In the genomic region with DNA sequence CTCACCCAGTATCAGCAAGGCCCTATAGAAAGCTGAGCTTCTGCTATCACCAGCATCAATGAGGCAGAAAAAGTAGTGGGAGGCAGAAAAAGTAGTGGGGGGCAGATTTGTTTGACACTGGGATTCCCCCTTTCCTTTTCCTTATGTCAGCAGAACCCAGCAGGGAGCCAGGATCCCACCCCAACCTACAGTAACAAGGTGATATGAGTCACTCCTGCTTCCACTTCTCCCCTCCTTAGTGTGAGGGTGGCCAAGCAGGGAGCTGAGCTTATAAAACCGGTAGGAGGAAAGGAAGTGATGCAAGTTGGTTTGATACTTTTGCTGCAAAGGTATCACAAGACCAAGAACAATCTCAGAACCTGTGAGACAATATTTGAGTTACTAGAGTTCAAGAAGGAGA, we compare ENCODE assay signal across 24 cellular contexts.
"Had no signal": no experiment of that assay in that cellular context is flagged by ENCODE, and none has a peak within 500 bp of the region (broad histone marks: within the 10 kb centered on the region; RNA-seq: fewer than 3 reads in every experiment).

No MANE protein-coding gene starts in this region.

- H3K4me1 Mint-ChIP-seq: activated B cell treated with CpG ODN at 0.5 μM for 24 hours; activated naive CD4-positive, alpha-beta T cell treated with anti-CD3 and anti-CD28 coated beads, Interleukin-2, amount 10 ng/mL, durations not matched to agents 7 days and 5 days; T-cell had no signal

- ATAC-seq: activated T-cell treated with anti-CD3 and anti-CD28 coated beads, Interleukin-2, amount 50 U/mL, for 4 hours; Panc1; Right ventricle myocardium inferior; T-cell had no signal

- H3K27ac Mint-ChIP-seq: activated B cell treated with CpG ODN at 0.5 μM for 24 hours; activated CD4-positive, alpha-beta memory T cell treated with anti-CD3 and anti-CD28 coated beads, Interleukin-2, amount 10 ng/mL, durations not matched to agents 7 days and 5 days; activated naive CD4-positive, alpha-beta T cell treated with anti-CD3 and anti-CD28 coated beads, Interleukin-2, amount 10 ng/mL, durations not matched to agents 7 days and 5 days; activated naive CD8-positive, alpha-beta T cell treated with anti-CD3 and anti-CD28 coated beads for 36 hours; activated T-helper 2 cell treated with anti-CD3 and anti-CD28 coated beads, Interferon-gamma antibody, Interleukin-2, Interleukin-4, amounts not matched to agents 10 μg/mL and 5 μg/mL and 100 μg/mL, durations not matched to agents 14 hours and 24 hours and 36 hours; T-cell had no signal

- H3K27me3 Mint-ChIP-seq: activated B cell treated with CpG ODN at 0.5 μM for 24 hours; activated CD4-positive, alpha-beta memory T cell treated with anti-CD3 and anti-CD28 coated beads, Interleukin-2, amount 10 ng/mL, durations not matched to agents 7 days and 5 days; activated naive CD4-positive, alpha-beta T cell treated with anti-CD3 and anti-CD28 coated beads, Interleukin-2, amount 10 ng/mL, durations not matched to agents 7 days and 5 days; activated naive CD8-positive, alpha-beta T cell treated with anti-CD3 and anti-CD28 coated beads for 36 hours; T-cell had no signal

- DNase-seq: activated B cell treated with CpG ODN at 0.5 μM for 24 hours; activated CD4-positive, alpha-beta memory T cell treated with anti-CD3 and anti-CD28 coated beads, Interleukin-2, amount 10 ng/mL, durations not matched to agents 7 days and 5 days; activated CD4-positive, alpha-beta T cell treated with anti-CD3 and anti-CD28 coated beads for 1 hour; activated CD4-positive, alpha-beta T cell treated with anti-CD3 and anti-CD28 coated beads, Interleukin-2, amount 50 U/mL, for 1 hour; activated gamma-delta T cell treated with Interleukin-2 at 50 U/mL for 16 hours; activated naive CD4-positive, alpha-beta T cell treated with anti-CD3 and anti-CD28 coated beads, Interleukin-2, amount 10 ng/mL, durations not matched to agents 7 days and 5 days; activated naive CD8-positive, alpha-beta T cell treated with anti-CD3 and anti-CD28 coated beads for 36 hours; activated T-cell treated with anti-CD3 and anti-CD28 coated beads, Interleukin-2, amount 50 U/mL, for 4 hours; brain microvascular endothelial cell; cerebellar nuclear complex; colonic mucosa; NCI-H1048; NCI-H146; NCI-H187 treated with DMSO at 0.1 percent for 48 hours; NCI-H2081 treated with DMSO at 0.1 percent for 48 hours; NCI-H526 treated with DMSO at 0.1 percent for 48 hours; NCI-H82; RPMI8226; T-cell; T-helper 2 cell; T1000 had no signal

- H3K4me3 Mint-ChIP-seq: activated B cell treated with CpG ODN at 0.5 μM for 24 hours; activated CD4-positive, alpha-beta memory T cell treated with anti-CD3 and anti-CD28 coated beads, Interleukin-2, amount 10 ng/mL, durations not matched to agents 7 days and 5 days; activated naive CD4-positive, alpha-beta T cell treated with anti-CD3 and anti-CD28 coated beads, Interleukin-2, amount 10 ng/mL, durations not matched to agents 7 days and 5 days; activated naive CD8-positive, alpha-beta T cell treated with anti-CD3 and anti-CD28 coated beads for 36 hours; activated T-cell treated with anti-CD3 and anti-CD28 coated beads, Interleukin-2, amount 50 U/mL, for 4 hours; T-cell had no signal
